Comparison of ENCODE assay signal across 26 cellular contexts in genomic region chr15:100824211-100824610, GRCh38. TPM values are rescaled to one million over a fixed set of nuclear protein-coding genes. Genes with fewer than 3 reads are reported as not detected.
"Had no signal": no experiment of that assay in that cellular context is flagged by ENCODE, and none has a peak within 500 bp of the region (broad histone marks: within the 10 kb centered on the region; RNA-seq: fewer than 3 reads in every experiment).

No MANE protein-coding gene starts in this region.

- H3K9ac ChIP-seq: neural progenitor cell had no signal

- H3K27ac ChIP-seq: left ventricle myocardium inferior, neural progenitor cell, neutrophil, ovary, right atrium auricular region, right lobe of liver, tibial nerve, uterus had no signal

- H3K9me3 ChIP-seq: neutrophil, ovary, right lobe of liver had no signal

- H3K27ac Mint-ChIP-seq: mesothelial cell of epicardium; naive B cell; natural killer cell; nephron progenitor cell; neural progenitor cell; progenitor cell of endocrine pancreas; stimulated activated memory B cell treated with anti-CD40 and anti-IgM and Interleukin-4, amounts not matched to agents 10 μg/mL and 1 μg/mL and 100 μg/mL, for 72 hours; stimulated activated naive CD8-positive, alpha-beta T cell treated with anti-CD3 and anti-CD28 coated beads, Interleukin-15, amount 100 ng/mL, for 72 hours; type B pancreatic cell had no signal

- H3K4me3 Mint-ChIP-seq: mesothelial cell of epicardium; naive B cell; natural killer cell; nephron progenitor cell; neural progenitor cell; stimulated activated memory B cell treated with anti-CD40 and anti-IgM and Interleukin-4, amounts not matched to agents 10 μg/mL and 1 μg/mL and 100 μg/mL, for 72 hours; stimulated activated naive CD8-positive, alpha-beta T cell treated with anti-CD3 and anti-CD28 coated beads, Interleukin-15, amount 100 ng/mL, for 72 hours; type B pancreatic cell had no signal

- H2AFZ ChIP-seq: neural progenitor cell had no signal

- H3K4me1 ChIP-seq: left ventricle myocardium inferior, neural progenitor cell, right atrium auricular region, right lobe of liver, tibial nerve, uterus had no signal

- H3K36me3 Mint-ChIP-seq: natural killer cell, neural progenitor cell, type B pancreatic cell had no signal

- H3K4me2 ChIP-seq: neural progenitor cell, smooth muscle cell had no signal

- H3K4me3 ChIP-seq: left ventricle myocardium inferior, neural progenitor cell, ovary, right atrium auricular region, right lobe of liver, smooth muscle cell, tibial nerve, uterus had no signal

- DNase-seq: islet precursor cell; left ventricle myocardium inferior; mesendoderm; naive B cell; natural killer cell; nephron progenitor cell; occipital lobe; ovary; right lobe of liver; stimulated activated CD4-positive, alpha-beta T cell treated with anti-CD3 and anti-CD28 coated beads, Interleukin-1b, Interleukin-23, amount 100 ng/mL, for 48 hours; stimulated activated CD4-positive, alpha-beta T cell treated with anti-CD3 and anti-CD28 coated beads, Interleukin-2, amount 100 ng/mL, for 48 hours; stimulated activated CD4-positive, alpha-beta T cell treated with anti-CD3 and anti-CD28 coated beads, Interleukin-4, amount 100 ng/mL, for 4 hours; stimulated activated CD8-positive, alpha-beta memory T cell treated with anti-CD3 and anti-CD28 coated beads, Interleukin-4, amount 100 ng/mL, for 48 hours; stimulated activated naive CD4-positive, alpha-beta T cell treated with Interleukin-2 at 50 U/mL for 16 hours; stimulated activated naive CD8-positive, alpha-beta T cell treated with anti-CD3 and anti-CD28 coated beads, Interleukin-15, amount 100 ng/mL, for 72 hours; substantia nigra; uterus had no signal

- H3K27me3 ChIP-seq: neural progenitor cell, ovary, right atrium auricular region, right lobe of liver, tibial nerve, uterus had no signal

- ATAC-seq: natural killer cell; right lobe of liver; stimulated activated memory B cell treated with anti-CD40 and anti-IgM and Interleukin-4, amounts not matched to agents 10 μg/mL and 1 μg/mL and 100 μg/mL, for 72 hours; stimulated activated naive CD8-positive, alpha-beta T cell treated with anti-CD3 and anti-CD28 coated beads, Interleukin-15, amount 100 ng/mL, for 72 hours had no signal

- H3K9me3 Mint-ChIP-seq: natural killer cell had no signal

- H3K36me3 ChIP-seq: left ventricle myocardium inferior, neural progenitor cell, neutrophil, ovary, right atrium auricular region, right lobe of liver, tibial nerve, uterus had no signal

- H3K4me1 Mint-ChIP-seq: mesothelial cell of epicardium; naive B cell; natural killer cell; nephron progenitor cell; neural progenitor cell; stimulated activated memory B cell treated with anti-CD40 and anti-IgM and Interleukin-4, amounts not matched to agents 10 μg/mL and 1 μg/mL and 100 μg/mL, for 72 hours; stimulated activated naive CD8-positive, alpha-beta T cell treated with anti-CD3 and anti-CD28 coated beads, Interleukin-15, amount 100 ng/mL, for 72 hours had no signal

RNA-seq across cellular contexts. Expression of gene ALDH1A3, which starts 55.4 kb away (rescaled TPM):
- total RNA-seq: mesothelial cell of epicardium, natural killer cell had no signal
